ENCODE assay signal across 1 cellular context in genomic region chr19:39539519-39540332, GRCh38.
A peak's percentile ranks its signal among the peaks of the same experiment; 100 is the strongest.
TF ChIP-seq lines count a peak whose summit lies in the region.

A gene with protein sequence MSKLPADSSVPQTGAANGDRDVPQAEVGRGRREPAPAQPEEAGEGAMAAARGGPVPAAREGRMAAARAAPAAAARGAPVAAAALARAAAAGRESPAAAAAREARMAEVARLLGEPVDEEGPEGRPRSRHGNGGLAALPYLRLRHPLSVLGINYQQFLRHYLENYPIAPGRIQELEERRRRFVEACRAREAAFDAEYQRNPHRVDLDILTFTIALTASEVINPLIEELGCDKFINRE (minus strand): TSS chr19:39540161. CDS start chr19:39540079, 82 bp downstream.

TF ChIP-seq in HepG2, 621 proteins besides CTCF, POLR2A, EP300 and RAD21 (continued from another document and continues in another):
- TF ChIP-seq, protein P1, sequence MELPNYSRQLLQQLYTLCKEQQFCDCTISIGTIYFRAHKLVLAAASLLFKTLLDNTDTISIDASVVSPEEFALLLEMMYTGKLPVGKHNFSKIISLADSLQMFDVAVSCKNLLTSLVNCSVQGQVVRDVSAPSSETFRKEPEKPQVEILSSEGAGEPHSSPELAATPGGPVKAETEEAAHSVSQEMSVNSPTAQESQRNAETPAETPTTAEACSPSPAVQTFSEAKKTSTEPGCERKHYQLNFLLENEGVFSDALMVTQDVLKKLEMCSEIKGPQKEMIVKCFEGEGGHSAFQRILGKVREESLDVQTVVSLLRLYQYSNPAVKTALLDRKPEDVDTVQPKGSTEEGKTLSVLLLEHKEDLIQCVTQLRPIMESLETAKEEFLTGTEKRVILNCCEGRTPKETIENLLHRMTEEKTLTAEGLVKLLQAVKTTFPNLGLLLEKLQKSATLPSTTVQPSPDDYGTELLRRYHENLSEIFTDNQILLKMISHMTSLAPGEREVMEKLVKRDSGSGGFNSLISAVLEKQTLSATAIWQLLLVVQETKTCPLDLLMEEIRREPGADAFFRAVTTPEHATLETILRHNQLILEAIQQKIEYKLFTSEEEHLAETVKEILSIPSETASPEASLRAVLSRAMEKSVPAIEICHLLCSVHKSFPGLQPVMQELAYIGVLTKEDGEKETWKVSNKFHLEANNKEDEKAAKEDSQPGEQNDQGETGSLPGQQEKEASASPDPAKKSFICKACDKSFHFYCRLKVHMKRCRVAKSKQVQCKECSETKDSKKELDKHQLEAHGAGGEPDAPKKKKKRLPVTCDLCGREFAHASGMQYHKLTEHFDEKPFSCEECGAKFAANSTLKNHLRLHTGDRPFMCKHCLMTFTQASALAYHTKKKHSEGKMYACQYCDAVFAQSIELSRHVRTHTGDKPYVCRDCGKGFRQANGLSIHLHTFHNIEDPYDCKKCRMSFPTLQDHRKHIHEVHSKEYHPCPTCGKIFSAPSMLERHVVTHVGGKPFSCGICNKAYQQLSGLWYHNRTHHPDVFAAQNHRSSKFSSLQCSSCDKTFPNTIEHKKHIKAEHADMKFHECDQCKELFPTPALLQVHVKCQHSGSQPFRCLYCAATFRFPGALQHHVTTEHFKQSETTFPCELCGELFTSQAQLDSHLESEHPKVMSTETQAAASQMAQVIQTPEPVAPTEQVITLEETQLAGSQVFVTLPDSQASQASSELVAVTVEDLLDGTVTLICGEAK (IDR thresholded peaks at IDR 0.05): no peak
- TF ChIP-seq, protein P1 (CRISPR knock-in tag; IDR thresholded peaks at IDR 0.05): no peak
- TF ChIP-seq SIX1 (CRISPR knock-in tag; IDR thresholded peaks at IDR 0.05; ENCODE audit: borderline replicate concordance) (no peak), ZNF430 (CRISPR knock-in tag; IDR thresholded peaks at IDR 0.05) (no peak), KLF9 (CRISPR knock-in tag; IDR thresholded peaks at IDR 0.05; ENCODE audit: low read depth) (no peak), ARNTL (CRISPR knock-in tag; IDR thresholded peaks at IDR 0.05) (no peak), BORCS8-MEF2B (CRISPR knock-in tag; IDR thresholded peaks at IDR 0.05) (peak; percentile 62), MAZ (IDR thresholded peaks at IDR 0.05; ENCODE audit: borderline replicate concordance, low read depth, low read length) (no peak), MAZ (CRISPR knock-in tag; IDR thresholded peaks at IDR 0.05; ENCODE audit: low read depth) (no peak), SMAD3 (CRISPR knock-in tag; IDR thresholded peaks at IDR 0.05) (peak; percentile 26; the same call in 1 of the 2 replicates), MAFG (CRISPR knock-in tag; IDR thresholded peaks at IDR 0.05) (no peak), ZC3H4 (CRISPR knock-in tag; IDR thresholded peaks at IDR 0.05; ENCODE audit: borderline replicate concordance) (no peak), ISX (CRISPR knock-in tag; conservative IDR thresholded peaks at IDR 0.05) (peak; percentile 89; the same call in 1 of the 2 replicates), ZNF431 (CRISPR knock-in tag; IDR thresholded peaks at IDR 0.05; ENCODE audit: borderline replicate concordance, low read depth) (no peak), ZHX1 (CRISPR knock-in tag; IDR thresholded peaks at IDR 0.05; ENCODE audit: low read depth) (no peak), YEATS2 (CRISPR knock-in tag; IDR thresholded peaks at IDR 0.05; ENCODE audit: borderline replicate concordance) (peak; percentile 79; the same call in 1 of the 2 replicates), ZFP41 (CRISPR knock-in tag; IDR thresholded peaks at IDR 0.05; ENCODE audit: borderline replicate concordance) (no peak), CEBPZ (IDR thresholded peaks at IDR 0.05; ENCODE audit: low read length) (no peak), SMC3 (IDR thresholded peaks at IDR 0.05; ENCODE audit: low read length) (0 out of 2 replicates have a peak, but pooled peaks have one; percentile 15), SRSF1 (optimal IDR thresholded peaks at IDR 0.05; ENCODE audit: low read depth, low read length) (no peak), NFYC (CRISPR knock-in tag; IDR thresholded peaks at IDR 0.05) (no peak), GLI4 (CRISPR knock-in tag; IDR thresholded peaks at IDR 0.05; ENCODE audit: borderline replicate concordance) (no peak), PBX3 (CRISPR knock-in tag; IDR thresholded peaks at IDR 0.05; ENCODE audit: borderline replicate concordance) (no peak), TRIM24 (CRISPR knock-in tag; IDR thresholded peaks at IDR 0.05) (no peak), KIAA2018 (CRISPR knock-in tag; IDR thresholded peaks at IDR 0.05; ENCODE audit: borderline replicate concordance) (no peak), ZNF720 (CRISPR knock-in tag; IDR thresholded peaks at IDR 0.05) (no peak), NR1H2 (CRISPR knock-in tag; IDR thresholded peaks at IDR 0.05; ENCODE audit: borderline replicate concordance, low read depth) (no peak), GZF1 (CRISPR knock-in tag; IDR thresholded peaks at IDR 0.05) (peak; percentile 65; the same call in 1 of the 2 replicates), TCF7 (IDR thresholded peaks at IDR 0.05; ENCODE audit: low read depth) (no peak)
